Comparison of ENCODE assay signal across 8 cellular contexts in the genomic region with DNA sequence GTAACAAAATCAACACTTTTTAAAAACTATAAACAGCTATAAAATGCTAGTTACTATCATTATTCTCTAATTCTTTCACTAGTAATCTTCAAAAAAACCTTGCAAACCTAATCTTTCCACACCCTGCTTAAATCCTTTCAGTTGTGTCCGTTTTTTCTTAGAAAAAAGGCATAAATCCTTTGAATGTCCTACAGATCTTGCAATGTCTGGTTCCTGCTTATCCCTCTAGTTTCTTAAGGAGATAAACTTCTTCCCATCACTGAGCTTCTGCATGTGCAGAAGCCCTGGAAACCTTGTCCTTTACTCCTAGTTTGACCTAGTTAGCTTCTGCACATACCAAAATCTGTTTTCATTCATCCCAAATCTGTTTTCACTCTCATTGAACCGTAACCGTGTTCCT. TPM values are rescaled to one million over a fixed set of nuclear protein-coding genes. Genes with fewer than 3 reads are reported as not detected.
A peak's percentile ranks its signal among the peaks of the same experiment; 100 is the strongest.
DNase-seq lines count a peak whose midpoint lies in the region; ATAC-seq, FAIRE-seq and TF ChIP-seq lines count a peak whose summit lies in the region.

No MANE protein-coding gene starts in this region.

- ATAC-seq in PC-3 (no peak), pancreas (no peak)

- no peaks in the 10 kb centered on the region for H3K9me3 Mint-ChIP-seq in Caco-2 (ENCODE audit: unreplicated experiment)

- peak overlapping the region; percentile 100 for H3K4me3 Mint-ChIP-seq in Caco-2 (ENCODE audit: unreplicated experiment)

- no peaks in the 10 kb centered on the region for H3K9me3 ChIP-seq in Caco-2
- no peaks in the 10 kb centered on the region for H3K9me3 ChIP-seq in PC-3 (ENCODE audit: low read length)
- H3K9me3 ChIP-seq in pancreas = no peaks in the 10 kb centered on the region

- POLR2A ChIA-PET in Caco-2 (lab: Charles Lee) = no interaction called here
- POLR2A ChIA-PET in PC-3 (lab: Charles Lee; ENCODE audit: unreplicated experiment) = interaction anchor here (0.5 kb wide), 1 partner anchor 14 kb away, joined by 3 read pairs; no protein-coding TSS in a partner anchor

- 8 to 13% methylated on average over 3 of the region's 3 CpGs for WGBS in pancreas, 2 donors

- H3K27ac ChIP-seq in PC-3 (ENCODE audit: low read length) (no peak overlapping the region), pancreas (no peak overlapping the region)

- H3K4me2 ChIP-seq in PC-3 (ENCODE audit: low read length) = peak overlapping the region; percentile 94

- peaks cover 7% of the 10 kb centered on the region for H4K20me1 ChIP-seq in PC-3 (ENCODE audit: low read length)

- H3K4me1 ChIP-seq in Caco-2 (peaks cover 3% of the 10 kb centered on the region; the same call in 1 of the 2 replicates), PC-3 (ENCODE audit: insufficient read depth, low read length) (peaks cover 14% of the 10 kb centered on the region), pancreas (peaks cover 8 to 22% (median 19%) of the 10 kb centered on the region in 3 donors)

- CTCF ChIA-PET in Caco-2 (lab: Charles Lee) = no interaction called here
- CTCF ChIA-PET in PC-3 (lab: Charles Lee) = no interaction called here

- H3K36me3 ChIP-seq in Caco-2 (ENCODE audit: control insufficient read depth, insufficient read depth, low read length) (no peaks in the 10 kb centered on the region), PC-3 (ENCODE audit: low read depth, low read length) (peaks cover 13% of the 10 kb centered on the region), pancreas (no peaks in the 10 kb centered on the region)

- peaks cover 7% of the 10 kb centered on the region for H3K4me1 Mint-ChIP-seq in Caco-2 (ENCODE audit: low read depth, unreplicated experiment)

- peak overlapping the region; percentile 100 for H3K27ac Mint-ChIP-seq in Caco-2 (ENCODE audit: unreplicated experiment)

- no peaks in the 10 kb centered on the region for H3K27me3 Mint-ChIP-seq in Caco-2 (ENCODE audit: insufficient read depth, unreplicated experiment)

- TF ChIP-seq CTCF in Caco-2 (IDR thresholded peaks at IDR 0.05; ENCODE audit: insufficient read depth in 1 of 2, low read depth in 1 of 2, low read length in 1 of 2, severe bottlenecking in 1 of 2, unreplicated experiment in 1 of 2) (no peak), PC-3 (conservative IDR thresholded peaks at IDR 0.05; ENCODE audit: low read depth, low read length) (no peak), epithelial cell of esophagus (IDR thresholded peaks at IDR 0.05; ENCODE audit: insufficient read depth, low read depth, low read length, missing control alignments) (no peak), pancreas (IDR thresholded peaks at IDR 0.05) (no peak)

- peak overlapping the region; percentile 98 for H3K9ac ChIP-seq in PC-3 (ENCODE audit: low read length)

- no peaks in the 10 kb centered on the region for H3F3A ChIP-seq in PC-3 (ENCODE audit: low read length, unreplicated experiment)

- TSS peak; percentile 67 for BruUV-seq in Caco-2 (replicated peaks; lab: Mats Ljungman, UMichigan)
- BruUV-seq in PC-3 (replicated peaks; lab: Mats Ljungman, UMichigan) = no TSS peak

- peak overlapping the region; percentile 77; the same call in 1 of the 2 replicates for H2AFZ ChIP-seq in PC-3 (ENCODE audit: low read length)

- H3K27me3 ChIP-seq in Caco-2 (replicated peaks; ENCODE audit: control insufficient read depth, insufficient read depth, low read length) = no peaks in the 10 kb centered on the region
- H3K27me3 ChIP-seq in PC-3 (ENCODE audit: low read length) = no peaks in the 10 kb centered on the region
- H3K27me3 ChIP-seq in pancreas = no peaks in the 10 kb centered on the region

- peaks cover 35% of the 10 kb centered on the region for H3K36me3 Mint-ChIP-seq in Caco-2 (ENCODE audit: insufficient read depth, unreplicated experiment)

- no peaks in the 10 kb centered on the region for H3K9me2 ChIP-seq in PC-3 (replicated peaks; ENCODE audit: low read length)

- H3K79me2 ChIP-seq in PC-3 (ENCODE audit: low read length) = peaks cover 70% of the 10 kb centered on the region

- intact Hi-C loops in Caco-2 (cut with micrococcal nuclease; ENCODE audit: unreplicated experiment) = loop anchor here (2.0 kb wide), 1 partner anchor 34 kb away; no protein-coding TSS in a partner anchor
- intact Hi-C loops in PC-3 (cut with micrococcal nuclease) = loop anchor here (5.0 kb wide), 1 partner anchor 36 kb away; no protein-coding TSS in a partner anchor
- intact Hi-C loops in pancreas (cut with DNase I) = no loop called here

- DNase-seq in Caco-2 = no peak
- DNase-seq in PC-3 = no peak
- no peak for DNase-seq in epithelial cell of esophagus (ENCODE audit: low read depth)
- DNase-seq in pancreas = no peak
- DNase-seq in COLO829 (ENCODE audit: low spot score) = no peak
- no peak for DNase-seq in T1000 (lab: John Stamatoyannopoulos, UW)
- DNase-seq in amygdala (lab: John Stamatoyannopoulos, UW) = no peak
- no peak for DNase-seq in NCI-H1694 treated with DMSO at 0.1 percent for 48 hours (lab: John Stamatoyannopoulos, UW)

- H3K4me3 ChIP-seq in Caco-2 (ENCODE audit: low read depth, low read length) (peak overlapping the region; percentile 76), PC-3 (ENCODE audit: low read length) (peak overlapping the region; percentile 92), epithelial cell of esophagus (ENCODE audit: low read length) (peak overlapping the region; percentile 67), pancreas (peak overlapping the region; percentile 70 to 84 (median 79))

- FAIRE-seq in pancreas (lab: Jason Lieb, UNC) = no peak

RNA-seq across cellular contexts. Expression of a gene that starts 1.3 kb away (rescaled TPM):
- total RNA-seq in Caco-2 (2022) = 33.3 and 37.0 TPM in 2 replicates
- 50.8 and 64.1 TPM in 2 replicates for total RNA-seq in PC-3 (2014; rRNA removed)
- 1 to 10 TPM; 3.6 to 8.2 (median 5.3) TPM for total RNA-seq in pancreas
- polyA plus RNA-seq in pancreas = 1 to 10 TPM; 3.5 to 6.1 TPM

Comparison
In these comparisons a context has a peak if more than half of its experiments do, and no peak if none do; other contexts are left out.
1. intact Hi-C loops: an anchor here in Caco-2 (2.0 kb wide) and PC-3 (5.0 kb wide); none called in pancreas.